Comparison of ENCODE assay signal across 23 cellular contexts in the genomic region with DNA sequence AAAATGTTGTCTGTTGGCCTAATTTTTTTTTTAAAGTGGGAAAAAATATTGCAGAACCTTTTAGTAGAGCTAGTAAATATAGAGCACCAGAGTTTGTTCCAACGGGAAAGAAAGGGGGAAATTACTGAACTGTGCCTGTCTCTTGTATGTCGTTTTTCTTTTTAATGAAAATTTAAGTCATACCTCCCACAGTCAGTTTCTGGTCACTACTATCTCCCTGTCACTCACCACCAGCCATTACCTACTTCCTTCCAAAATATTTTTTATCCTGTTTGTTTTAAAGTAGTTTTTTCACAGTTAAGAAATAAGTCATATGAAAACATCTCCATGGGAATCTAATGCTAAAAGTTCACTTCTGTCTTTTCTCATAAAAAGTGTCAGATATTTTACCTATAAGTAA. TPM values are rescaled to one million over a fixed set of nuclear protein-coding genes. Genes with fewer than 3 reads are reported as not detected.
A peak's percentile ranks its signal among the peaks of the same experiment; 100 is the strongest.
DNase-seq lines count a peak whose midpoint lies in the region; ATAC-seq, FAIRE-seq and TF ChIP-seq lines count a peak whose summit lies in the region.
"Had no signal": no experiment of that assay in that cellular context is flagged by ENCODE, and none has a peak within 500 bp of the region (broad histone marks: within the 10 kb centered on the region; RNA-seq: fewer than 3 reads in every experiment).

No MANE protein-coding gene starts in this region.

- peak; percentile 11 for FAIRE-seq in K562 (lab: Jason Lieb, UNC)
- FAIRE-seq: D721Med, GM12891, GM19239 had no signal

- H2AFZ ChIP-seq in K562 (ENCODE audit: low read depth, low read length): no peak overlapping the region

- TF ChIP-seq RAD21 in K562 (CRISPR knock-in tag; conservative IDR thresholded peaks at IDR 0.05 in 1 of 2, IDR thresholded peaks at IDR 0.05 in 1 of 2): no peak

- no peak overlapping the region for H3K27ac ChIP-seq in K562 (ENCODE audit: extremely low read depth, low read depth, low read length)
- H3K27ac ChIP-seq: BLaER1 had no signal

- no peak overlapping the region for H3K4me2 ChIP-seq in K562 (ENCODE audit: insufficient read depth, low read length)
- H3K4me2 ChIP-seq: BLaER1 had no signal

- POLR2A ChIA-PET in K562 (lab: Yijun Ruan, JAX): interaction anchor here (1.0 kb wide), 1 partner anchor 21 kb away, joined by 3 read pairs; no protein-coding TSS in a partner anchor

- CTCF ChIA-PET in K562 (lab: Yijun Ruan, JAX; ENCODE audit: low intra/inter-chr PET ratio): no interaction called here

- intact Hi-C loops in K562 (cut with micrococcal nuclease): no loop called here

- no TSS peak for BruUV-seq in K562 (replicated peaks; lab: Mats Ljungman, UMichigan)

- no peaks in the 10 kb centered on the region for H3K9me1 ChIP-seq in K562 (ENCODE audit: control insufficient read depth, insufficient read depth, low read length)

- H3K4me1 Mint-ChIP-seq in mesothelial cell of epicardium: no peaks in the 10 kb centered on the region
- H3K4me1 Mint-ChIP-seq: CD14-positive monocyte had no signal

- TF ChIP-seq EP300 in K562 (IDR thresholded peaks at IDR 0.05; ENCODE audit: low read length): no peak

- no peak overlapping the region for H3K4me3 Mint-ChIP-seq in mesothelial cell of epicardium
- H3K4me3 Mint-ChIP-seq: CD14-positive monocyte; CD4-positive, alpha-beta memory T cell; CD4-positive, CD25-positive, alpha-beta regulatory T cell had no signal

- peaks cover 4% of the 10 kb centered on the region; the same call in 1 of the 3 replicates for H3K79me2 ChIP-seq in K562 (ENCODE audit: control insufficient read depth, insufficient read depth, low read length)

- TF ChIP-seq POLR2A in K562 (conservative IDR thresholded peaks at IDR 0.05): no peak

- H3K4me3 ChIP-seq in K562: no peak overlapping the region
- H3K4me3 ChIP-seq: BLaER1 had no signal

- no peaks in the 10 kb centered on the region; the same call in 1 of the 2 replicates for H4K20me1 ChIP-seq in K562 (replicated peaks; ENCODE audit: control insufficient read depth, insufficient read depth, low read length)

- H3K36me3 ChIP-seq in K562 (ENCODE audit: control insufficient read depth, insufficient read depth, low read length): peaks cover 88% of the 10 kb centered on the region

- H3K36me3 Mint-ChIP-seq in mesothelial cell of epicardium: peaks cover 39% of the 10 kb centered on the region

- peak overlapping the region; percentile 45 for H3K27ac Mint-ChIP-seq in mesothelial cell of epicardium

- H3K9me3 ChIP-seq in K562 (replicated peaks; ENCODE audit: control insufficient read depth, insufficient read depth, low read depth, low read length): no peaks in the 10 kb centered on the region
- H3K9me3 ChIP-seq: BE2C, BLaER1, Caco-2 had no signal

- in situ Hi-C loops in K562 (cut with MboI): no loop called here

- ATAC-seq in K562 (no peak), HG02840 (IDR thresholded peaks at IDR 0.05; ENCODE audit: low FRiP score, unreplicated experiment) (no peak)

- H3K9ac ChIP-seq in K562 (ENCODE audit: insufficient read depth in 1 of 2, low read depth in 2 of 2, low read length in 2 of 2): no peak overlapping the region
- H3K9ac ChIP-seq: BLaER1 had no signal

- H3K27me3 ChIP-seq in K562 (ENCODE audit: control insufficient read depth in 2 of 2, insufficient read depth in 2 of 2, low read length in 2 of 2): no peaks in the 10 kb centered on the region
- H3K27me3 ChIP-seq: BE2C, BLaER1 had no signal

- DNase-seq in K562 (ENCODE audit: extremely low read depth in 1 of 4, low spot score in 3 of 4) (no peak), dermis microvascular lymphatic vessel endothelial cell (ENCODE audit: low read depth in 2 of 2) (peak; percentile 50 to 56), mesothelial cell of epicardium (ENCODE audit: low spot score in 2 of 2, unreplicated experiment in 2 of 2) (no peak)
- no peak for DNase-seq in stimulated activated CD4-positive, alpha-beta T cell treated with anti-CD3 and anti-CD28 coated beads, Interleukin-4, amount 100 ng/mL, for 4 hours
- DNase-seq in activated naive CD4-positive, alpha-beta T cell treated with anti-CD3 and anti-CD28 coated beads, Interleukin-2, amount 50 U/mL, for 16 hours: no peak
- DNase-seq: 8988T; ACHN; BE2C; C1 segment of cervical spinal cord; Caco-2; Calu3; CD4-positive, alpha-beta memory T cell; CD4-positive, CD25-positive, alpha-beta regulatory T cell; DMS79 treated with DMSO at 0.1 percent for 48 hours; GF-D8 had no signal

- no peaks in the 10 kb centered on the region for H3K9me3 Mint-ChIP-seq in mesothelial cell of epicardium
- H3K9me3 Mint-ChIP-seq: CD14-positive monocyte; CD4-positive, alpha-beta memory T cell had no signal

- 79% methylated on average over 1 of the region's 2 CpGs for WGBS in K562 (ENCODE audit: insufficient coverage, low coverage, missing lambda C conversion rate)

- no peaks in the 10 kb centered on the region for H3K27me3 Mint-ChIP-seq in mesothelial cell of epicardium (ENCODE audit: low read depth)
- H3K27me3 Mint-ChIP-seq: CD4-positive, alpha-beta memory T cell; CD4-positive, CD25-positive, alpha-beta regulatory T cell had no signal

- H3K4me1 ChIP-seq in K562 (replicated peaks in 1 of 2; ENCODE audit: control insufficient read depth in 2 of 2, insufficient read depth in 2 of 2, low read length in 2 of 2): no peaks in the 10 kb centered on the region
- H3K4me1 ChIP-seq: BE2C, BLaER1, Caco-2 had no signal

- TF ChIP-seq CTCF in K562 (IDR thresholded peaks at IDR 0.05 in 2 of 3, conservative IDR thresholded peaks at IDR 0.05 in 1 of 3; ENCODE audit: insufficient read depth in 2 of 3, low read depth in 1 of 3, low read length in 3 of 3) (no peak), mesothelial cell of epicardium (IDR thresholded peaks at IDR 0.05; ENCODE audit: unreplicated experiment) (no peak)

TF ChIP-seq in K562, 482 proteins besides CTCF, POLR2A, EP300 and RAD21:
- TF ChIP-seq CHD2 (IDR thresholded peaks at IDR 0.05; ENCODE audit: low read depth, low read length) (no peak), TAF7 (tag; IDR thresholded peaks at IDR 0.05) (no peak), PKNOX1 (IDR thresholded peaks at IDR 0.05) (peak; percentile 24; the same call in 1 of the 2 replicates)

RNA-seq across cellular contexts. Expression of gene GPR151, which starts 21.3 kb away (rescaled TPM):
- total RNA-seq in K562 (2011; cell fraction: chromatin; rRNA removed; ENCODE audit: low replicate concordance): not detected in 2 replicates
- total RNA-seq in K562 (2011; cell fraction: nucleolus; rRNA removed): not detected in 2 replicates
- not detected in 2 replicates for total RNA-seq in K562 (2011; cell fraction: nucleoplasm; rRNA removed)
- not detected in 2 replicates for total RNA-seq in K562 (2014; rRNA removed)
- not detected in 2 replicates for total RNA-seq in K562 (2014; rRNA removed; fragmentation: Illumina TruSeq; extraction: Trizol)
- total RNA-seq in K562 (2015; rRNA removed; fragmentation: Illumina TruSeq; extraction: Trizol): not detected in 2 replicates
- not detected in 2 replicates for total RNA-seq in K562 (2021)
- polyA plus RNA-seq in K562 (2011; rRNA removed): not detected in 2 replicates
- polyA plus RNA-seq in K562 (2011; cell fraction: cytosol; rRNA removed): not detected in 2 replicates
- polyA plus RNA-seq in K562 (2011; cell fraction: nucleus; rRNA removed): not detected in 2 replicates
- polyA plus RNA-seq in K562 (2012): not detected in 2 replicates
- not detected in 2 replicates for polyA plus RNA-seq in K562 (2014; fragmentation: Illumina TruSeq; extraction: Trizol)
- under 1 TPM in 1 of 2 experiments, not detected in 1; 0.06 TPM for polyA plus RNA-seq in K562 (2014; fragmentation: Nextera tagmentation; extraction: Ambion mirVana)
- not detected in 2 replicates for polyA plus RNA-seq in K562 (2014; rRNA removed)
- polyA minus RNA-seq in K562 (2011; rRNA and poly(A)+ RNA removed): not detected in 2 replicates
- polyA minus RNA-seq in K562 (2011; cell fraction: cytosol; rRNA and poly(A)+ RNA removed): not detected in 2 replicates
- polyA minus RNA-seq in K562 (2011; cell fraction: nucleus; rRNA and poly(A)+ RNA removed): not detected in 2 replicates
- not detected in 2 replicates for total RNA-seq in dermis microvascular lymphatic vessel endothelial cell
- total RNA-seq in mesothelial cell of epicardium: not detected in 3 replicates
- total RNA-seq: A673; Caco-2; Calu3; CD4-positive, alpha-beta memory T cell; CD4-positive, CD25-positive, alpha-beta regulatory T cell had no signal
- polyA plus RNA-seq: AG04450; CD14-positive monocyte; CD4-positive, alpha-beta memory T cell had no signal

RNA-seq across cellular contexts. Expression of gene TCERG1, which starts 47.5 kb away (rescaled TPM):
- total RNA-seq in K562 (2011; cell fraction: chromatin; rRNA removed; ENCODE audit: low replicate concordance): 270 and 574 TPM in 2 replicates
- total RNA-seq in K562 (2011; cell fraction: nucleolus; rRNA removed): 144 and 190 TPM in 2 replicates
- total RNA-seq in K562 (2011; cell fraction: nucleoplasm; rRNA removed): 234 and 275 TPM in 2 replicates
- total RNA-seq in K562 (2014; rRNA removed): 74.5 and 82.9 TPM in 2 replicates
- 113 and 149 TPM in 2 replicates for total RNA-seq in K562 (2014; rRNA removed; fragmentation: Illumina TruSeq; extraction: Trizol)
- 121 and 128 TPM in 2 replicates for total RNA-seq in K562 (2015; rRNA removed; fragmentation: Illumina TruSeq; extraction: Trizol)
- 126 and 128 TPM in 2 replicates for total RNA-seq in K562 (2021)
- polyA plus RNA-seq in K562 (2011; rRNA removed): 148 and 229 TPM in 2 replicates
- polyA plus RNA-seq in K562 (2011; cell fraction: cytosol; rRNA removed): 144 and 149 TPM in 2 replicates
- polyA plus RNA-seq in K562 (2011; cell fraction: nucleus; rRNA removed): 579 and 661 TPM in 2 replicates
- 69.7 and 84.6 TPM in 2 replicates for polyA plus RNA-seq in K562 (2012)
- 120 and 144 TPM in 2 replicates for polyA plus RNA-seq in K562 (2014; fragmentation: Illumina TruSeq; extraction: Trizol)
- 10 to 100 TPM; 50.3 to 62.0 TPM for polyA plus RNA-seq in K562 (2014; fragmentation: Nextera tagmentation; extraction: Ambion mirVana)
- polyA plus RNA-seq in K562 (2014; rRNA removed): 99.2 and 119 TPM in 2 replicates
- polyA minus RNA-seq in K562 (2011; rRNA and poly(A)+ RNA removed): 243 and 287 TPM in 2 replicates
- polyA minus RNA-seq in K562 (2011; cell fraction: cytosol; rRNA and poly(A)+ RNA removed): 57.3 and 80.7 TPM in 2 replicates
- 343 and 622 TPM in 2 replicates for polyA minus RNA-seq in K562 (2011; cell fraction: nucleus; rRNA and poly(A)+ RNA removed)
- 17.2 and 18.2 TPM in 2 replicates for total RNA-seq in dermis microvascular lymphatic vessel endothelial cell
- 156 to 157 TPM (median 156 TPM) in 3 replicates for total RNA-seq in mesothelial cell of epicardium

Comparison
In these comparisons a context has a peak if more than half of its experiments do, and no peak if none do; other contexts are left out.
1. DNase-seq: peak in dermis microvascular lymphatic vessel endothelial cell (2 of 2); none in K562 (0 of 4), mesothelial cell of epicardium (0 of 2), stimulated activated CD4-positive, alpha-beta T cell treated with anti-CD3 and anti-CD28 coated beads, Interleukin-4, amount 100 ng/mL, for 4 hours (0 of 2) and activated naive CD4-positive, alpha-beta T cell treated with anti-CD3 and anti-CD28 coated beads, Interleukin-2, amount 50 U/mL, for 16 hours (single experiment).